1 cellular context compared by ENCODE assay signal in the genomic region with DNA sequence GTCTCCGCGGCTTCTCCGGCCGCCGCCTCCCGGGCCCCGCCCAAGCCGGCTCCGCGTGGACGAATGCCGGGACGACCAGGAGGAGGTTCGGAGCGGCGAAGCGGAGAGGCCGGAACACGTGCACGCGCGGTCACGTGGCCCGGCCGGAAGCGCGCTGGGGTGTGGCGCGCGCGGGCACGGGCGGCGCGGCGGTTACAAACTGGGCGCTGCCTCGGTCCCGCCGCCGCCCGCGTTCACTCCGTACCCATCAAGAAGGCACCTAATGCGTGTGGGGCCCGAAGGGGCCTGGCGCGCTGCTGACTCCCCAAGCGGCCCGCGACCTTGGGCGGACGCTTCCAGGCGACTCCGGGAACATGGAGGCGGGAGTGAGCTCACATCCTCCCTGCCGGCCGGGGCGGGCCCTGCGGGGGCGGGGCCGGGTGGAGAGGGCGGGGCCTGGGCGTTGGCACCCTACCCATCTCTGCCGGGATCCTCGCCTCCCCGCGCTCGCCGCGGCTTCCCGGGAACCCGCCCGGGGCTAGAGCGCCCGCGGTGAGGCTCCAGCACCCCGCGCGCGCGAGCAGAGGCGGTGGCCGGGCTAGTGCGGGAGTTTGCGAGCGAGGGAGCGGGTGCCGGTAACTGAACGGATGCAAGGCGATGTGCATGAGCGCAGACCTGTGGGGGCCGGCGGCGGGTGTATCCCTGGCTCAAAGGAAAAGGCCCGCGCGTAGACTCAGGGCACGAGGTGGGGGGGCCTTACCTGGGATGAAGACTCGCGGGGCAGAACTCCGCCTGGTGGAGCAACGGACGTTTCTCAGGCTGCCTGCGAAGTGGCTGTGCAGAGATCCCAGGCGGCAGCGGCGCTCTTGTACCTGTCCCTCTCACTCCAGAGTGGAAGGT.
A peak's percentile ranks its signal among the peaks of the same experiment; 100 is the strongest.
TF ChIP-seq lines count a peak whose summit lies in the region.

A gene (minus strand): TSS at position 367 of the 879 bp plus-strand sequence. CDS start 424 bp downstream, outside the sequence.

TF ChIP-seq in HepG2, 621 proteins besides CTCF, POLR2A, EP300 and RAD21 (continued from another document and continues in another):
- TF ChIP-seq, protein P1, sequence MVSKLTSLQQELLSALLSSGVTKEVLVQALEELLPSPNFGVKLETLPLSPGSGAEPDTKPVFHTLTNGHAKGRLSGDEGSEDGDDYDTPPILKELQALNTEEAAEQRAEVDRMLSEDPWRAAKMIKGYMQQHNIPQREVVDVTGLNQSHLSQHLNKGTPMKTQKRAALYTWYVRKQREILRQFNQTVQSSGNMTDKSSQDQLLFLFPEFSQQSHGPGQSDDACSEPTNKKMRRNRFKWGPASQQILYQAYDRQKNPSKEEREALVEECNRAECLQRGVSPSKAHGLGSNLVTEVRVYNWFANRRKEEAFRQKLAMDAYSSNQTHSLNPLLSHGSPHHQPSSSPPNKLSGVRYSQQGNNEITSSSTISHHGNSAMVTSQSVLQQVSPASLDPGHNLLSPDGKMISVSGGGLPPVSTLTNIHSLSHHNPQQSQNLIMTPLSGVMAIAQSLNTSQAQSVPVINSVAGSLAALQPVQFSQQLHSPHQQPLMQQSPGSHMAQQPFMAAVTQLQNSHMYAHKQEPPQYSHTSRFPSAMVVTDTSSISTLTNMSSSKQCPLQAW (CRISPR knock-in tag; IDR thresholded peaks at IDR 0.05) = peak; percentile 53
- TF ChIP-seq, protein P2, sequence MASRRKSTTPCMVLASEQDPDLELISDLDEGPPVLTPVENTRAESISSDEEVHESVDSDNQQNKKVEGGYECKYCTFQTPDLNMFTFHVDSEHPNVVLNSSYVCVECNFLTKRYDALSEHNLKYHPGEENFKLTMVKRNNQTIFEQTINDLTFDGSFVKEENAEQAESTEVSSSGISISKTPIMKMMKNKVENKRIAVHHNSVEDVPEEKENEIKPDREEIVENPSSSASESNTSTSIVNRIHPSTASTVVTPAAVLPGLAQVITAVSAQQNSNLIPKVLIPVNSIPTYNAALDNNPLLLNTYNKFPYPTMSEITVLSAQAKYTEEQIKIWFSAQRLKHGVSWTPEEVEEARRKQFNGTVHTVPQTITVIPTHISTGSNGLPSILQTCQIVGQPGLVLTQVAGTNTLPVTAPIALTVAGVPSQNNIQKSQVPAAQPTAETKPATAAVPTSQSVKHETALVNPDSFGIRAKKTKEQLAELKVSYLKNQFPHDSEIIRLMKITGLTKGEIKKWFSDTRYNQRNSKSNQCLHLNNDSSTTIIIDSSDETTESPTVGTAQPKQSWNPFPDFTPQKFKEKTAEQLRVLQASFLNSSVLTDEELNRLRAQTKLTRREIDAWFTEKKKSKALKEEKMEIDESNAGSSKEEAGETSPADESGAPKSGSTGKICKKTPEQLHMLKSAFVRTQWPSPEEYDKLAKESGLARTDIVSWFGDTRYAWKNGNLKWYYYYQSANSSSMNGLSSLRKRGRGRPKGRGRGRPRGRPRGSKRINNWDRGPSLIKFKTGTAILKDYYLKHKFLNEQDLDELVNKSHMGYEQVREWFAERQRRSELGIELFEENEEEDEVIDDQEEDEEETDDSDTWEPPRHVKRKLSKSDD (CRISPR knock-in tag; IDR thresholded peaks at IDR 0.05; ENCODE audit: low read depth) = peak; percentile 91
- TF ChIP-seq ZFP90 (CRISPR knock-in tag; IDR thresholded peaks at IDR 0.05; ENCODE audit: borderline replicate concordance) (no peak), FOXA3 (CRISPR knock-in tag; IDR thresholded peaks at IDR 0.05) (peak; percentile 5; the same call in 1 of the 2 replicates), NFE2L2 (IDR thresholded peaks at IDR 0.05; ENCODE audit: low read length) (no peak), ADNP (CRISPR knock-in tag; IDR thresholded peaks at IDR 0.05) (no peak), ZFP36L2 (CRISPR knock-in tag; IDR thresholded peaks at IDR 0.05) (no peak), ZNF558 (CRISPR knock-in tag; IDR thresholded peaks at IDR 0.05; ENCODE audit: borderline replicate concordance) (peak; percentile 33; the same call in 1 of the 2 replicates), ONECUT2 (CRISPR knock-in tag; IDR thresholded peaks at IDR 0.05) (no peak), SIX4 (CRISPR knock-in tag; IDR thresholded peaks at IDR 0.05) (no peak), ZNF839 (CRISPR knock-in tag; IDR thresholded peaks at IDR 0.05; ENCODE audit: borderline replicate concordance) (no peak), ASH2L (IDR thresholded peaks at IDR 0.05; ENCODE audit: insufficient read length, low read depth, low read length) (peak; percentile 59), ZBTB20 (CRISPR knock-in tag; IDR thresholded peaks at IDR 0.05; ENCODE audit: borderline replicate concordance, low read depth) (0 out of 2 replicates have a peak, but pooled peaks have one; percentile 30), SMC3 (IDR thresholded peaks at IDR 0.05; ENCODE audit: low read length) (no peak), ZNF30 (CRISPR knock-in tag; IDR thresholded peaks at IDR 0.05) (no peak), IRF2 (CRISPR knock-in tag; IDR thresholded peaks at IDR 0.05) (peak; percentile 36; the same call in 1 of the 2 replicates), SAFB2 (CRISPR knock-in tag; IDR thresholded peaks at IDR 0.05; ENCODE audit: borderline replicate concordance, low read depth) (peak; percentile 85; the same call in 1 of the 2 replicates), BHLHE40 (IDR thresholded peaks at IDR 0.05; ENCODE audit: low read length) (0 out of 2 replicates have a peak, but pooled peaks have one; percentile 27)
- TF ChIP-seq, protein P3, sequence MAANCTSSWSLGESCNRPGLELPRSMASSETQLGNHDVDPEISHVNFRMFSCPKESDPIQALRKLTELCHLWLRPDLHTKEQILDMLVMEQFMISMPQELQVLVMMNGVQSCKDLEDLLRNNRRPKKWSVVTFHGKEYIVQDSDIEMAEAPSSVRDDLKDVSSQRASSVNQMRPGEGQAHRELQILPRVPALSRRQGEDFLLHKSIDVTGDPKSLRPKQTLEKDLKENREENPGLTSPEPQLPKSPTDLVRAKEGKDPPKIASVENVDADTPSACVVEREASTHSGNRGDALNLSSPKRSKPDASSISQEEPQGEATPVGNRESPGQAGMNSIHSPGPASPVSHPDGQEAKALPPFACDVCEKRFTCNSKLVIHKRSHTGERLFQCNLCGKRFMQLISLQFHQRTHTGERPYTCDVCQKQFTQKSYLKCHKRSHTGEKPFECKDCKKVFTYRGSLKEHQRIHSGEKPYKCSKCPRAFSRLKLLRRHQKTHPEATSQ (CRISPR knock-in tag; IDR thresholded peaks at IDR 0.05; ENCODE audit: borderline replicate concordance) = no peak
- TF ChIP-seq, protein P4, sequence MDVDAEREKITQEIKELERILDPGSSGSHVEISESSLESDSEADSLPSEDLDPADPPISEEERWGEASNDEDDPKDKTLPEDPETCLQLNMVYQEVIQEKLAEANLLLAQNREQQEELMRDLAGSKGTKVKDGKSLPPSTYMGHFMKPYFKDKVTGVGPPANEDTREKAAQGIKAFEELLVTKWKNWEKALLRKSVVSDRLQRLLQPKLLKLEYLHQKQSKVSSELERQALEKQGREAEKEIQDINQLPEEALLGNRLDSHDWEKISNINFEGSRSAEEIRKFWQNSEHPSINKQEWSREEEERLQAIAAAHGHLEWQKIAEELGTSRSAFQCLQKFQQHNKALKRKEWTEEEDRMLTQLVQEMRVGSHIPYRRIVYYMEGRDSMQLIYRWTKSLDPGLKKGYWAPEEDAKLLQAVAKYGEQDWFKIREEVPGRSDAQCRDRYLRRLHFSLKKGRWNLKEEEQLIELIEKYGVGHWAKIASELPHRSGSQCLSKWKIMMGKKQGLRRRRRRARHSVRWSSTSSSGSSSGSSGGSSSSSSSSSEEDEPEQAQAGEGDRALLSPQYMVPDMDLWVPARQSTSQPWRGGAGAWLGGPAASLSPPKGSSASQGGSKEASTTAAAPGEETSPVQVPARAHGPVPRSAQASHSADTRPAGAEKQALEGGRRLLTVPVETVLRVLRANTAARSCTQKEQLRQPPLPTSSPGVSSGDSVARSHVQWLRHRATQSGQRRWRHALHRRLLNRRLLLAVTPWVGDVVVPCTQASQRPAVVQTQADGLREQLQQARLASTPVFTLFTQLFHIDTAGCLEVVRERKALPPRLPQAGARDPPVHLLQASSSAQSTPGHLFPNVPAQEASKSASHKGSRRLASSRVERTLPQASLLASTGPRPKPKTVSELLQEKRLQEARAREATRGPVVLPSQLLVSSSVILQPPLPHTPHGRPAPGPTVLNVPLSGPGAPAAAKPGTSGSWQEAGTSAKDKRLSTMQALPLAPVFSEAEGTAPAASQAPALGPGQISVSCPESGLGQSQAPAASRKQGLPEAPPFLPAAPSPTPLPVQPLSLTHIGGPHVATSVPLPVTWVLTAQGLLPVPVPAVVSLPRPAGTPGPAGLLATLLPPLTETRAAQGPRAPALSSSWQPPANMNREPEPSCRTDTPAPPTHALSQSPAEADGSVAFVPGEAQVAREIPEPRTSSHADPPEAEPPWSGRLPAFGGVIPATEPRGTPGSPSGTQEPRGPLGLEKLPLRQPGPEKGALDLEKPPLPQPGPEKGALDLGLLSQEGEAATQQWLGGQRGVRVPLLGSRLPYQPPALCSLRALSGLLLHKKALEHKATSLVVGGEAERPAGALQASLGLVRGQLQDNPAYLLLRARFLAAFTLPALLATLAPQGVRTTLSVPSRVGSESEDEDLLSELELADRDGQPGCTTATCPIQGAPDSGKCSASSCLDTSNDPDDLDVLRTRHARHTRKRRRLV (CRISPR knock-in tag; IDR thresholded peaks at IDR 0.05) = no peak
- TF ChIP-seq, protein P5, sequence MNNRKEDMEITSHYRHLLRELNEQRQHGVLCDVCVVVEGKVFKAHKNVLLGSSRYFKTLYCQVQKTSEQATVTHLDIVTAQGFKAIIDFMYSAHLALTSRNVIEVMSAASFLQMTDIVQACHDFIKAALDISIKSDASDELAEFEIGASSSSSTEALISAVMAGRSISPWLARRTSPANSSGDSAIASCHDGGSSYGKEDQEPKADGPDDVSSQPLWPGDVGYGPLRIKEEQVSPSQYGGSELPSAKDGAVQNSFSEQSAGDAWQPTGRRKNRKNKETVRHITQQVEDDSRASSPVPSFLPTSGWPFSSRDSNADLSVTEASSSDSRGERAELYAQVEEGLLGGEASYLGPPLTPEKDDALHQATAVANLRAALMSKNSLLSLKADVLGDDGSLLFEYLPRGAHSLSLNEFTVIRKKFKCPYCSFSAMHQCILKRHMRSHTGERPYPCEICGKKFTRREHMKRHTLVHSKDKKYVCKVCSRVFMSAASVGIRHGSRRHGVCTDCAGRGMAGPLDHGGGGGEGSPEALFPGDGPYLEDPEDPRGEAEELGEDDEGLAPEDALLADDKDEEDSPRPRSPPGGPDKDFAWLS (CRISPR knock-in tag; IDR thresholded peaks at IDR 0.05; ENCODE audit: borderline replicate concordance) = no peak
- TF ChIP-seq, protein P6, sequence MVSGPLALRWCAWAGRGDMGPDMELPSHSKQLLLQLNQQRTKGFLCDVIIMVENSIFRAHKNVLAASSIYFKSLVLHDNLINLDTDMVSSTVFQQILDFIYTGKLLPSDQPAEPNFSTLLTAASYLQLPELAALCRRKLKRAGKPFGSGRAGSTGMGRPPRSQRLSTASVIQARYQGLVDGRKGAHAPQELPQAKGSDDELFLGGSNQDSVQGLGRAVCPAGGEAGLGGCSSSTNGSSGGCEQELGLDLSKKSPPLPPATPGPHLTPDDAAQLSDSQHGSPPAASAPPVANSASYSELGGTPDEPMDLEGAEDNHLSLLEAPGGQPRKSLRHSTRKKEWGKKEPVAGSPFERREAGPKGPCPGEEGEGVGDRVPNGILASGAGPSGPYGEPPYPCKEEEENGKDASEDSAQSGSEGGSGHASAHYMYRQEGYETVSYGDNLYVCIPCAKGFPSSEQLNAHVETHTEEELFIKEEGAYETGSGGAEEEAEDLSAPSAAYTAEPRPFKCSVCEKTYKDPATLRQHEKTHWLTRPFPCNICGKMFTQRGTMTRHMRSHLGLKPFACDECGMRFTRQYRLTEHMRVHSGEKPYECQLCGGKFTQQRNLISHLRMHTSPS (CRISPR knock-in tag; IDR thresholded peaks at IDR 0.05; ENCODE audit: low read depth) = peak; percentile 67; the same call in 1 of the 2 replicates
- TF ChIP-seq, protein P7, sequence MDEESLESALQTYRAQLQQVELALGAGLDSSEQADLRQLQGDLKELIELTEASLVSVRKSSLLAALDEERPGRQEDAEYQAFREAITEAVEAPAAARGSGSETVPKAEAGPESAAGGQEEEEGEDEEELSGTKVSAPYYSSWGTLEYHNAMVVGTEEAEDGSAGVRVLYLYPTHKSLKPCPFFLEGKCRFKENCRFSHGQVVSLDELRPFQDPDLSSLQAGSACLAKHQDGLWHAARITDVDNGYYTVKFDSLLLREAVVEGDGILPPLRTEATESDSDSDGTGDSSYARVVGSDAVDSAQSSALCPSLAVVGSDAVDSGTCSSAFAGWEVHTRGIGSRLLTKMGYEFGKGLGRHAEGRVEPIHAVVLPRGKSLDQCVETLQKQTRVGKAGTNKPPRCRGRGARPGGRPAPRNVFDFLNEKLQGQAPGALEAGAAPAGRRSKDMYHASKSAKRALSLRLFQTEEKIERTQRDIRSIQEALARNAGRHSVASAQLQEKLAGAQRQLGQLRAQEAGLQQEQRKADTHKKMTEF (CRISPR knock-in tag; IDR thresholded peaks at IDR 0.05) = peak; percentile 40; the same call in 1 of the 2 replicates
- TF ChIP-seq, protein P8, sequence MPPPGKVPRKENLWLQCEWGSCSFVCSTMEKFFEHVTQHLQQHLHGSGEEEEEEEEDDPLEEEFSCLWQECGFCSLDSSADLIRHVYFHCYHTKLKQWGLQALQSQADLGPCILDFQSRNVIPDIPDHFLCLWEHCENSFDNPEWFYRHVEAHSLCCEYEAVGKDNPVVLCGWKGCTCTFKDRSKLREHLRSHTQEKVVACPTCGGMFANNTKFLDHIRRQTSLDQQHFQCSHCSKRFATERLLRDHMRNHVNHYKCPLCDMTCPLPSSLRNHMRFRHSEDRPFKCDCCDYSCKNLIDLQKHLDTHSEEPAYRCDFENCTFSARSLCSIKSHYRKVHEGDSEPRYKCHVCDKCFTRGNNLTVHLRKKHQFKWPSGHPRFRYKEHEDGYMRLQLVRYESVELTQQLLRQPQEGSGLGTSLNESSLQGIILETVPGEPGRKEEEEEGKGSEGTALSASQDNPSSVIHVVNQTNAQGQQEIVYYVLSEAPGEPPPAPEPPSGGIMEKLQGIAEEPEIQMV (CRISPR knock-in tag; IDR thresholded peaks at IDR 0.05; ENCODE audit: low read depth) = no peak
- TF ChIP-seq, protein P9, sequence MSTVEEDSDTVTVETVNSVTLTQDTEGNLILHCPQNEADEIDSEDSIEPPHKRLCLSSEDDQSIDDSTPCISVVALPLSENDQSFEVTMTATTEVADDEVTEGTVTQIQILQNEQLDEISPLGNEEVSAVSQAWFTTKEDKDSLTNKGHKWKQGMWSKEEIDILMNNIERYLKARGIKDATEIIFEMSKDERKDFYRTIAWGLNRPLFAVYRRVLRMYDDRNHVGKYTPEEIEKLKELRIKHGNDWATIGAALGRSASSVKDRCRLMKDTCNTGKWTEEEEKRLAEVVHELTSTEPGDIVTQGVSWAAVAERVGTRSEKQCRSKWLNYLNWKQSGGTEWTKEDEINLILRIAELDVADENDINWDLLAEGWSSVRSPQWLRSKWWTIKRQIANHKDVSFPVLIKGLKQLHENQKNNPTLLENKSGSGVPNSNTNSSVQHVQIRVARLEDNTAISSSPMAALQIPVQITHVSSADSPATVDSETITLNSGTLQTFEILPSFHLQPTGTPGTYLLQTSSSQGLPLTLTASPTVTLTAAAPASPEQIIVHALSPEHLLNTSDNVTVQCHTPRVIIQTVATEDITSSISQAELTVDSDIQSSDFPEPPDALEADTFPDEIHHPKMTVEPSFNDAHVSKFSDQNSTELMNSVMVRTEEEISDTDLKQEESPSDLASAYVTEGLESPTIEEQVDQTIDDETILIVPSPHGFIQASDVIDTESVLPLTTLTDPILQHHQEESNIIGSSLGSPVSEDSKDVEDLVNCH (CRISPR knock-in tag; IDR thresholded peaks at IDR 0.05) = no peak
